17 cellular contexts compared by ENCODE assay signal in genomic region chr10:17662193-17663138, GRCh38. TPM values are rescaled to one million over a fixed set of nuclear protein-coding genes. Genes with fewer than 3 reads are reported as not detected.
A peak's percentile ranks its signal among the peaks of the same experiment; 100 is the strongest.
DNase-seq lines count a peak whose midpoint lies in the region; ATAC-seq, FAIRE-seq and TF ChIP-seq lines count a peak whose summit lies in the region.
"Had no signal": no experiment of that assay in that cellular context is flagged by ENCODE, and none has a peak within 500 bp of the region (broad histone marks: within the 10 kb centered on the region; RNA-seq: fewer than 3 reads in every experiment).

No MANE protein-coding gene starts in this region.

- H3K4me3 Mint-ChIP-seq in CD4-positive, alpha-beta T cell, result peak overlapping the region; percentile 60
- H3K4me3 Mint-ChIP-seq: IgD-negative memory B cell; naive B cell; T-helper 1 cell treated with Interleukin-12 subunit alpha and Interleukin-12 subunit beta and Interleukin-4 antibody, amounts not matched to agents 30 μg/mL and 1 μg/mL, for 36 hours had no signal

- no peaks in the 10 kb centered on the region for H3K9me3 Mint-ChIP-seq in CD4-positive, alpha-beta T cell
- H3K9me3 Mint-ChIP-seq: IgD-negative memory B cell had no signal

- no peaks in the 10 kb centered on the region for H3K9me3 ChIP-seq in CD4-positive, alpha-beta T cell (ENCODE audit: control insufficient read depth, low read length)
- H3K9me3 ChIP-seq in Panc1 (ENCODE audit: control insufficient read depth, insufficient read depth, low read depth, low read length), result no peaks in the 10 kb centered on the region
- H3K9me3 ChIP-seq in K562 (replicated peaks; ENCODE audit: control insufficient read depth, insufficient read depth, low read depth, low read length), result no peaks in the 10 kb centered on the region
- H3K9me3 ChIP-seq in uterus, result no peaks in the 10 kb centered on the region

- no peak overlapping the region for H3K4me3 ChIP-seq in Panc1 (ENCODE audit: low read depth in 2 of 2, low read length in 2 of 2)
- H3K4me3 ChIP-seq in K562, result no peak overlapping the region
- no peak overlapping the region for H3K4me3 ChIP-seq in uterus
- H3K4me3 ChIP-seq: heart right ventricle had no signal

- H3K9me1 ChIP-seq in K562 (ENCODE audit: control insufficient read depth, insufficient read depth, low read length), result no peaks in the 10 kb centered on the region

- H4K20me1 ChIP-seq in K562 (replicated peaks; ENCODE audit: control insufficient read depth, insufficient read depth, low read length), result no peaks in the 10 kb centered on the region; the same call in 1 of the 2 replicates

- in situ Hi-C loops in Panc1 (cut with HindIII; ENCODE audit: low pct_unique_long_range_greater_than_20kb, low sequenced_read_pairs), result no loop called here
- in situ Hi-C loops in K562 (cut with MboI), result no loop called here

- CTCF ChIA-PET in CD4-positive, alpha-beta T cell (lab: Charles Lee), result interaction anchor here (1.0 to 1.3 kb wide), 3 partner anchors 13 to 37 kb away, joined by 3 to 4 read pairs (median 4); partner anchors contain the start of gene STAM
- CTCF ChIA-PET in Panc1 (lab: Charles Lee), result no interaction called here
- CTCF ChIA-PET in K562 (lab: Yijun Ruan, JAX; ENCODE audit: low intra/inter-chr PET ratio), result no interaction called here

- peaks cover 47% of the 10 kb centered on the region for H3K36me3 Mint-ChIP-seq in CD4-positive, alpha-beta T cell (ENCODE audit: low read depth)

- 0% methylated on average over 2 of the region's 2 CpGs for WGBS in K562 (ENCODE audit: insufficient coverage, low coverage, missing lambda C conversion rate)

- H3K4me2 ChIP-seq in K562 (ENCODE audit: insufficient read depth, low read length), result peak overlapping the region; percentile 42; the same call in 1 of the 2 replicates

- intact Hi-C loops in CD4-positive, alpha-beta T cell (cut with DNase I, micrococcal nuclease), result no loop called here
- intact Hi-C loops in Panc1 (cut with micrococcal nuclease; ENCODE audit: unreplicated experiment) (no loop called here), K562 (cut with micrococcal nuclease) (loop anchor here (2.0 kb wide), 1 partner anchor 18 kb away; the partner anchor contains the start of gene STAM), uterus (cut with DNase I; ENCODE audit: low total_unique reads) (no loop called here)

- ATAC-seq in CD4-positive, alpha-beta T cell (ENCODE audit: poor library complexity), result no peak
- ATAC-seq in Panc1 (no peak), K562 (peak; percentile 85)
- ATAC-seq: heart right ventricle had no signal

- H3K79me2 ChIP-seq in K562 (ENCODE audit: control insufficient read depth, insufficient read depth, low read length), result peaks cover 89% of the 10 kb centered on the region

- DNase-seq in CD4-positive, alpha-beta T cell, result no peak
- peak; percentile 11 for DNase-seq in GDM1 (lab: John Stamatoyannopoulos, UW)
- DNase-seq in Panc1 (ENCODE audit: low read depth, low spot score), result no peak
- DNase-seq in K562 (ENCODE audit: extremely low read depth in 1 of 4, low spot score in 3 of 4), result peak in 3 of 4 experiments; percentile 23 to 95 (median 76)
- DNase-seq in GM20000 (ENCODE audit: low spot score), result no peak
- no peak for DNase-seq in uterus
- no peak for DNase-seq in NCI-H510A treated with DMSO at 0.1 percent for 48 hours (lab: John Stamatoyannopoulos, UW)
- DNase-seq: heart right ventricle; naive B cell; NCI-H1092; NCI-H2081 treated with DMSO at 0.1 percent for 48 hours; NCI-H524; SHP77 treated with DMSO at 0.1 percent for 48 hours; small intestine; stimulated activated CD4-positive, alpha-beta T cell treated with anti-CD3 and anti-CD28 coated beads, Interleukin-4, amount 100 ng/mL, for 1 hour had no signal

- H3K27me3 Mint-ChIP-seq in CD4-positive, alpha-beta T cell, result no peaks in the 10 kb centered on the region
- H3K27me3 Mint-ChIP-seq: IgD-negative memory B cell, naive B cell had no signal

- H3K4me1 Mint-ChIP-seq in CD4-positive, alpha-beta T cell (ENCODE audit: low read depth), result peaks cover 64% of the 10 kb centered on the region

- H2AFZ ChIP-seq in K562 (ENCODE audit: low read depth, low read length), result no peak overlapping the region

- no peak for TF ChIP-seq CTCF in CD4-positive, alpha-beta T cell (IDR thresholded peaks at IDR 0.05)
- TF ChIP-seq CTCF in Panc1 (IDR thresholded peaks at IDR 0.05) (no peak), K562 (IDR thresholded peaks at IDR 0.05 in 2 of 3, conservative IDR thresholded peaks at IDR 0.05 in 1 of 3; ENCODE audit: insufficient read depth in 2 of 3, low read depth in 1 of 3, low read length in 3 of 3) (no peak), GM20000 (IDR thresholded peaks at IDR 0.05; ENCODE audit: extremely low read depth, missing control alignments) (no peak), uterus (IDR thresholded peaks at IDR 0.05) (no peak)

- no peaks in the 10 kb centered on the region for H3K27me3 ChIP-seq in CD4-positive, alpha-beta T cell (ENCODE audit: control insufficient read depth, insufficient read depth, low read length)
- H3K27me3 ChIP-seq in Panc1 (ENCODE audit: control insufficient read depth, insufficient read depth, low read length) (no peaks in the 10 kb centered on the region), K562 (ENCODE audit: control insufficient read depth in 2 of 2, insufficient read depth in 2 of 2, low read length in 2 of 2) (no peaks in the 10 kb centered on the region), uterus (no peaks in the 10 kb centered on the region)
- H3K27me3 ChIP-seq: heart right ventricle had no signal

- POLR2A ChIA-PET in CD4-positive, alpha-beta T cell (lab: Charles Lee), result interaction anchor here (0.8 to 1.9 kb wide), 5 partner anchors 9 to 45 kb away, joined by 3 to 11 read pairs (median 3); partner anchors contain the start of gene STAM
- POLR2A ChIA-PET in Panc1 (lab: Charles Lee), result no interaction called here
- POLR2A ChIA-PET in K562 (lab: Yijun Ruan, JAX), result interaction anchor here (0.6 to 1.8 kb wide), 8 partner anchors 11 to 276 kb away, joined by 3 to 8 read pairs (median 3); partner anchors contain the start of gene STAM

- peak overlapping the region; percentile 31 for H3K27ac Mint-ChIP-seq in CD4-positive, alpha-beta T cell
- H3K27ac Mint-ChIP-seq: T-helper 1 cell treated with Interleukin-12 subunit alpha and Interleukin-12 subunit beta and Interleukin-4 antibody, amounts not matched to agents 30 μg/mL and 1 μg/mL, for 36 hours had no signal

- BruUV-seq in Panc1 (replicated peaks; lab: Mats Ljungman, UMichigan) (TSS peak; percentile 56), K562 (replicated peaks; lab: Mats Ljungman, UMichigan) (TSS peak; percentile 20)

- TF ChIP-seq POLR2A in K562 (conservative IDR thresholded peaks at IDR 0.05), result no peak
- TF ChIP-seq POLR2A in uterus (IDR thresholded peaks at IDR 0.05), result no peak

- peak; percentile 94 for FAIRE-seq in K562 (lab: Jason Lieb, UNC)
- FAIRE-seq: small intestine had no signal

- peak; percentile 99 for TF ChIP-seq EP300 in K562 (IDR thresholded peaks at IDR 0.05; ENCODE audit: low read length)

- 0 out of 4 replicates have a peak, but pooled peaks of 1 of the 2 experiments have one; percentile 9 for TF ChIP-seq RAD21 in K562 (CRISPR knock-in tag; conservative IDR thresholded peaks at IDR 0.05 in 1 of 2, IDR thresholded peaks at IDR 0.05 in 1 of 2)

- H3K9ac ChIP-seq in K562 (ENCODE audit: insufficient read depth in 1 of 2, low read depth in 2 of 2, low read length in 2 of 2), result peak overlapping the region in 1 of 2 experiments; percentile 68; a peak in 2 of 4 replicates

- H3K4me1 ChIP-seq in Panc1 (ENCODE audit: control insufficient read depth, insufficient read depth, low read length), result peaks cover 5% of the 10 kb centered on the region
- H3K4me1 ChIP-seq in K562 (replicated peaks in 1 of 2; ENCODE audit: control insufficient read depth in 2 of 2, insufficient read depth in 2 of 2, low read length in 2 of 2), result peaks cover 8 to 59% of the 10 kb centered on the region in 2 experiments
- H3K4me1 ChIP-seq in uterus, result no peaks in the 10 kb centered on the region

- no peak overlapping the region for H3K27ac ChIP-seq in CD4-positive, alpha-beta T cell (ENCODE audit: low read depth, low read length)
- H3K27ac ChIP-seq in Panc1 (ENCODE audit: low read length), result no peak overlapping the region
- peak overlapping the region; percentile 63 for H3K27ac ChIP-seq in K562 (ENCODE audit: extremely low read depth, low read depth, low read length)
- H3K27ac ChIP-seq in uterus, result peak overlapping the region in 1 of 2 donors; percentile 47

- H3K36me3 ChIP-seq in Panc1 (ENCODE audit: control insufficient read depth, insufficient read depth, low read length) (no peaks in the 10 kb centered on the region; the same call in 1 of the 2 replicates), K562 (ENCODE audit: control insufficient read depth, insufficient read depth, low read length) (peaks cover 20% of the 10 kb centered on the region), uterus (no peaks in the 10 kb centered on the region)

RNA-seq across cellular contexts. Expression of gene STAM, which starts 18.5 kb away (rescaled TPM):
- total RNA-seq in CD4-positive, alpha-beta T cell, result 10 to 100 TPM; 52.4 to 53.3 TPM
- total RNA-seq in Panc1 (2021; ENCODE audit: unreplicated experiment), result 18.9 TPM
- 9.6 TPM for polyA plus RNA-seq in Panc1 (2012; ENCODE audit: insufficient read length)
- total RNA-seq in K562 (2011; cell fraction: chromatin; rRNA removed; ENCODE audit: low replicate concordance), result 43.5 and 111 TPM in 2 replicates
- 26.8 and 30.9 TPM in 2 replicates for total RNA-seq in K562 (2011; cell fraction: nucleolus; rRNA removed)
- 39.2 and 43.8 TPM in 2 replicates for total RNA-seq in K562 (2011; cell fraction: nucleoplasm; rRNA removed)
- total RNA-seq in K562 (2014; rRNA removed), result 13.8 and 19.7 TPM in 2 replicates
- total RNA-seq in K562 (2014; rRNA removed; fragmentation: Illumina TruSeq; extraction: Trizol), result 30.9 and 32.5 TPM in 2 replicates
- 27.2 and 28.9 TPM in 2 replicates for total RNA-seq in K562 (2015; rRNA removed; fragmentation: Illumina TruSeq; extraction: Trizol)
- 25.1 and 26.7 TPM in 2 replicates for total RNA-seq in K562 (2021)
- 26.4 and 30.5 TPM in 2 replicates for polyA plus RNA-seq in K562 (2011; rRNA removed)
- polyA plus RNA-seq in K562 (2011; cell fraction: cytosol; rRNA removed), result 20.9 and 24.4 TPM in 2 replicates
- 26.2 and 37.4 TPM in 2 replicates for polyA plus RNA-seq in K562 (2011; cell fraction: nucleus; rRNA removed)
- polyA plus RNA-seq in K562 (2012), result 14.6 and 16.2 TPM in 2 replicates
- polyA plus RNA-seq in K562 (2014; fragmentation: Illumina TruSeq; extraction: Trizol), result 28.7 and 33.5 TPM in 2 replicates
- 10 to 100 TPM; 21.3 to 25.9 TPM for polyA plus RNA-seq in K562 (2014; fragmentation: Nextera tagmentation; extraction: Ambion mirVana)
- 17.8 and 20.1 TPM in 2 replicates for polyA plus RNA-seq in K562 (2014; rRNA removed)
- 53.1 and 55.6 TPM in 2 replicates for polyA minus RNA-seq in K562 (2011; rRNA and poly(A)+ RNA removed)
- polyA minus RNA-seq in K562 (2011; cell fraction: cytosol; rRNA and poly(A)+ RNA removed), result 14.7 and 16.5 TPM in 2 replicates
- 43.2 and 79.5 TPM in 2 replicates for polyA minus RNA-seq in K562 (2011; cell fraction: nucleus; rRNA and poly(A)+ RNA removed)
- 10 to 100 TPM in 3 of 4 donors, 1 to 10 TPM in 1; 3.6 to 31.5 (median 19.9) TPM for total RNA-seq in uterus

RNA-seq across cellular contexts. Expression of gene HACD1, which starts 45.3 kb away (rescaled TPM):
- total RNA-seq in CD4-positive, alpha-beta T cell, result under 1 TPM; 0.75 to 0.77 TPM
- total RNA-seq in Panc1 (2021; ENCODE audit: unreplicated experiment) (53.1 TPM), K562 (2014; rRNA removed) (2.2 and 2.5 TPM in 2 replicates), K562 (2014; rRNA removed; fragmentation: Illumina TruSeq; extraction: Trizol) (2.0 and 2.4 TPM in 2 replicates), K562 (2015; rRNA removed; fragmentation: Illumina TruSeq; extraction: Trizol) (2.0 and 2.5 TPM in 2 replicates), K562 (2021) (1.1 and 2.4 TPM in 2 replicates), uterus (10 to 100 TPM in 3 of 4 donors, 1 to 10 TPM in 1; 2.6 to 48.9 (median 18.4) TPM)
- polyA plus RNA-seq in Panc1 (2012; ENCODE audit: insufficient read length), result 31.1 TPM
- 2.8 and 4.8 TPM in 2 replicates for total RNA-seq in K562 (2011; cell fraction: chromatin; rRNA removed; ENCODE audit: low replicate concordance)
- total RNA-seq in K562 (2011; cell fraction: nucleolus; rRNA removed), result 1.3 and 2.0 TPM in 2 replicates
- 3.2 and 4.5 TPM in 2 replicates for total RNA-seq in K562 (2011; cell fraction: nucleoplasm; rRNA removed)
- polyA plus RNA-seq in K562 (2011; rRNA removed) (2.4 and 4.5 TPM in 2 replicates), K562 (2014; fragmentation: Illumina TruSeq; extraction: Trizol) (1.8 and 1.9 TPM in 2 replicates), K562 (2014; fragmentation: Nextera tagmentation; extraction: Ambion mirVana) (1 to 10 TPM in 1 of 2 experiments, under 1 TPM in 1; 0.99 to 1.0 TPM), K562 (2014; rRNA removed) (4.2 and 4.3 TPM in 2 replicates)
- polyA plus RNA-seq in K562 (2011; cell fraction: cytosol; rRNA removed), result 1.5 and 1.7 TPM in 2 replicates
- polyA plus RNA-seq in K562 (2011; cell fraction: nucleus; rRNA removed), result 2.4 TPM in 2 replicates
- polyA plus RNA-seq in K562 (2012), result 2.3 and 2.6 TPM in 2 replicates
- 1.2 and 2.1 TPM in 2 replicates for polyA minus RNA-seq in K562 (2011; rRNA and poly(A)+ RNA removed)
- not detected in 2 replicates for polyA minus RNA-seq in K562 (2011; cell fraction: cytosol; rRNA and poly(A)+ RNA removed)
- 0.54 and 1.2 TPM in 2 replicates for polyA minus RNA-seq in K562 (2011; cell fraction: nucleus; rRNA and poly(A)+ RNA removed)
- polyA plus RNA-seq: IgD-negative memory B cell had no signal

Comparison
In these comparisons a context has a peak if more than half of its experiments do, and no peak if none do; other contexts are left out.
1. DNase-seq: peak in GDM1 (single experiment) and K562 (3 of 4); none in CD4-positive, alpha-beta T cell (0 of 10), Panc1 (single experiment), GM20000 (single experiment), uterus (0 of 2) and NCI-H510A treated with DMSO at 0.1 percent for 48 hours (single experiment).